28 cellular contexts compared by ENCODE assay signal in the genomic region with DNA sequence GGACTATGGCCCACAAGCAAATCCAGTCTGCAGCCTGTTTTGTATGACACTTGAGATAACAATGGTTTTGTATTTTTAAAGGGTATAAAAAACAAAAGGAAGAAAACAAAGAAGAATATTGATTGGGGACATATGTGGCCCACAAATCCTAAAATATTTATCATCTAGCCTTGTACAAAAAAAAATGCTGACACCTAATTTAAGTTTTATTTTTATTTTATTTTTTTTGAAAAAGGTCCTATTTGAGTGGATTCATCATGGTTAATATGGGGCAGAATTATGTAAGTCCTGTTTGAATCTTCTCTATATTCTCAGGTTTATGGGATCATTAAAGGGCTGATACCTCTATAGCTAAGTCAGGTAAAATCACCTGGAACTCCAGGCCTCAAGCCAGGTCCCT.
DNase-seq lines count a peak whose midpoint lies in the region; ATAC-seq, FAIRE-seq and TF ChIP-seq lines count a peak whose summit lies in the region.
"Had no signal": no experiment of that assay in that cellular context is flagged by ENCODE, and none has a peak within 500 bp of the region (broad histone marks: within the 10 kb centered on the region; RNA-seq: fewer than 3 reads in every experiment).

No MANE protein-coding gene starts in this region.

- H4K91ac ChIP-seq in IMR-90 (ENCODE audit: insufficient read depth, low read depth, low read length) (no peak overlapping the region), H1 (replicated peaks; ENCODE audit: insufficient read length, low read length) (peak overlapping the region; percentile 7)

- intact Hi-C loops in HepG2 (cut with micrococcal nuclease; ENCODE audit: unreplicated experiment): no loop called here
- intact Hi-C loops in right lobe of liver (cut with DNase I): no loop called here
- intact Hi-C loops in IMR-90 (cut with micrococcal nuclease): no loop called here

- no peak for DNase-seq in HepG2 (ENCODE audit: low spot score)
- DNase-seq in right lobe of liver: no peak
- DNase-seq in IMR-90: no peak
- DNase-seq in H1 (ENCODE audit: low read depth in 1 of 2, low spot score in 2 of 2): no peak
- no peak for DNase-seq in WTC11 (ENCODE audit: low spot score)
- DNase-seq in mucosa of gallbladder (ENCODE audit: low spot score): no peak
- DNase-seq: 8988T; ACHN; BE2C; C1 segment of cervical spinal cord; CD4-positive, alpha-beta memory T cell; CD4-positive, CD25-positive, alpha-beta regulatory T cell; CD8-positive, alpha-beta memory T cell; COR-L47; DMS 273 treated with DMSO at 0.1 percent for 48 hours; DMS153; DMS53; DMS79; DND-41; EL; GDM1 had no signal

- no peak for TF ChIP-seq RAD21 in HepG2 (CRISPR knock-in tag; IDR thresholded peaks at IDR 0.05)
- no peak for TF ChIP-seq RAD21 in IMR-90 (IDR thresholded peaks at IDR 0.05; ENCODE audit: low read length)
- TF ChIP-seq RAD21 in H1 (IDR thresholded peaks at IDR 0.05 in 1 of 2, conservative IDR thresholded peaks at IDR 0.05 in 1 of 2; ENCODE audit: low read depth in 2 of 2, low read length in 2 of 2): no peak

- H2BK120ac ChIP-seq in IMR-90 (ENCODE audit: low read depth, low read length): no peak overlapping the region
- H2BK120ac ChIP-seq in H1 (replicated peaks; ENCODE audit: low read depth, low read length): no peak overlapping the region

- FAIRE-seq in HepG2 (lab: Jason Lieb, UNC) (no peak), H1 (lab: Jason Lieb, UNC) (no peak)
- FAIRE-seq: A204.1, GM12878, GM12892, GM18507, GM19239 had no signal

- no peaks in the 10 kb centered on the region for H3K23me2 ChIP-seq in H1 (ENCODE audit: low read depth, low read length)

- H3K9me3 ChIP-seq in HepG2 (ENCODE audit: low read length) (no peaks in the 10 kb centered on the region), right lobe of liver (no peaks in the 10 kb centered on the region), IMR-90 (ENCODE audit: control insufficient read depth, insufficient read depth, low read length) (no peaks in the 10 kb centered on the region), H1 (ENCODE audit: insufficient read depth in 2 of 2, low read depth in 1 of 2, low read length in 1 of 2) (no peaks in the 10 kb centered on the region)
- H3K9me3 ChIP-seq: BE2C, BLaER1 had no signal

- H3K27me3 ChIP-seq in HepG2 (ENCODE audit: control insufficient read depth in 1 of 2, insufficient read depth in 2 of 2, low read length in 2 of 2) (no peaks in the 10 kb centered on the region), right lobe of liver (no peaks in the 10 kb centered on the region), IMR-90 (ENCODE audit: control insufficient read depth, insufficient read depth, low read length) (no peaks in the 10 kb centered on the region), H1 (replicated peaks in 1 of 4; ENCODE audit: control insufficient read depth in 3 of 4, extremely low read depth in 1 of 4, insufficient read depth in 3 of 4, low read length in 3 of 4) (no peaks in the 10 kb centered on the region)
- H3K27me3 ChIP-seq: BE2C, BLaER1 had no signal

- CTCF ChIA-PET in HepG2 (lab: Yijun Ruan, JAX; ENCODE audit: low intra/inter-chr PET ratio, low total read pairs) (no interaction called here), IMR-90 (lab: Yijun Ruan, JAX) (no interaction called here), H1 (lab: Charles Lee; ENCODE audit: partially characterized antibody) (no interaction called here), WTC11 (lab: Charles Lee) (no interaction called here)

- no peak for TF ChIP-seq POLR2A in HepG2 (IDR thresholded peaks at IDR 0.05; ENCODE audit: insufficient read depth in 1 of 2, low read depth in 2 of 2, low read length in 2 of 2)
- TF ChIP-seq POLR2A in right lobe of liver (IDR thresholded peaks at IDR 0.05): no peak
- TF ChIP-seq POLR2A in IMR-90 (IDR thresholded peaks at IDR 0.05; ENCODE audit: low read depth, low read length): no peak
- no peak for TF ChIP-seq POLR2A in H1 (IDR thresholded peaks at IDR 0.05; ENCODE audit: control extremely low read depth in 1 of 2, low read depth in 2 of 2, low read length in 2 of 2)

- no peaks in the 10 kb centered on the region for H3K79me2 ChIP-seq in HepG2 (ENCODE audit: insufficient read depth, low read length)
- no peaks in the 10 kb centered on the region for H3K79me2 ChIP-seq in H1 (ENCODE audit: control insufficient read depth in 1 of 2, insufficient read depth in 2 of 2, low read length in 2 of 2)

- H4K5ac ChIP-seq in IMR-90 (ENCODE audit: low read depth, low read length) (no peak overlapping the region), H1 (ENCODE audit: insufficient read length, low read depth, low read length) (no peak overlapping the region)

- H2BK5ac ChIP-seq in IMR-90 (ENCODE audit: low read depth, low read length, poor library complexity, severe bottlenecking) (no peak overlapping the region), H1 (ENCODE audit: low read depth, low read length) (no peak overlapping the region)

- no peak overlapping the region for H2AK9ac ChIP-seq in IMR-90 (replicated peaks; ENCODE audit: low read depth, low read length, poor library complexity)

- POLR2A ChIA-PET in HepG2 (lab: Yijun Ruan, JAX): no interaction called here
- POLR2A ChIA-PET in IMR-90 (lab: Charles Lee; ENCODE audit: unreplicated experiment): no interaction called here
- POLR2A ChIA-PET in H1 (lab: Charles Lee; ENCODE audit: partially characterized antibody): no interaction called here
- POLR2A ChIA-PET in WTC11 (lab: Charles Lee): no interaction called here

- H3K4me2 ChIP-seq in HepG2 (ENCODE audit: low read depth, low read length) (no peak overlapping the region), IMR-90 (ENCODE audit: low read depth, low read length) (no peak overlapping the region), H1 (ENCODE audit: insufficient read depth in 1 of 2, low read depth in 2 of 2, low read length in 2 of 2) (no peak overlapping the region)
- H3K4me2 ChIP-seq: BLaER1 had no signal

- BruUV-seq in HepG2 (replicated peaks; lab: Mats Ljungman, UMichigan) (no TSS peak), IMR-90 (replicated peaks; lab: Mats Ljungman, UMichigan) (no TSS peak)

- TF ChIP-seq EP300 in HepG2 (IDR thresholded peaks at IDR 0.05; ENCODE audit: low read depth in 2 of 2, low read length in 2 of 2): no peak
- TF ChIP-seq EP300 in HepG2 (CRISPR knock-in tag; IDR thresholded peaks at IDR 0.05; ENCODE audit: borderline replicate concordance): no peak
- TF ChIP-seq EP300 in H1 (IDR thresholded peaks at IDR 0.05; ENCODE audit: borderline replicate concordance in 1 of 2, low read depth in 2 of 2, low read length in 2 of 2): no peak

- H3K79me1 ChIP-seq in IMR-90 (ENCODE audit: low read depth in 1 of 2, low read length in 2 of 2): no peaks in the 10 kb centered on the region
- no peaks in the 10 kb centered on the region for H3K79me1 ChIP-seq in H1 (ENCODE audit: low read depth, low read length)

- no peak overlapping the region for H3K4ac ChIP-seq in IMR-90 (ENCODE audit: low read depth, low read length)
- no peak overlapping the region for H3K4ac ChIP-seq in H1 (replicated peaks; ENCODE audit: insufficient read length, low read depth, low read length)

- H3K14ac ChIP-seq in IMR-90 (replicated peaks; ENCODE audit: low read depth, low read length) (no peak overlapping the region), H1 (ENCODE audit: insufficient read length) (no peak overlapping the region)

- no peaks in the 10 kb centered on the region for H4K20me1 ChIP-seq in HepG2 (ENCODE audit: insufficient read depth, low read length)
- H4K20me1 ChIP-seq in IMR-90 (ENCODE audit: insufficient read depth, low read length): no peaks in the 10 kb centered on the region
- H4K20me1 ChIP-seq in H1 (replicated peaks in 1 of 2; ENCODE audit: control insufficient read depth in 1 of 2, insufficient read depth in 2 of 2, low read length in 2 of 2): no peaks in the 10 kb centered on the region
- H4K20me1 ChIP-seq: BLaER1 had no signal

- peaks cover 30% of the 10 kb centered on the region for H3K4me1 Mint-ChIP-seq in WTC11
- H3K4me1 Mint-ChIP-seq: CD14-positive monocyte; CD4-positive, alpha-beta memory T cell; CD4-positive, CD25-positive, alpha-beta regulatory T cell; CD8-positive, alpha-beta memory T cell had no signal

- H3K27ac ChIP-seq in HepG2 (ENCODE audit: extremely low read length, insufficient read depth, low read length) (no peak overlapping the region), right lobe of liver (no peak overlapping the region), IMR-90 (ENCODE audit: insufficient read depth, low read length) (no peak overlapping the region), H1 (ENCODE audit: low read depth, low read length) (no peak overlapping the region)
- H3K27ac ChIP-seq: BLaER1 had no signal

- H3K4me1 ChIP-seq in HepG2 (ENCODE audit: insufficient read depth, low read length) (no peaks in the 10 kb centered on the region), right lobe of liver (no peaks in the 10 kb centered on the region), IMR-90 (ENCODE audit: control insufficient read depth, insufficient read depth, low read length) (no peaks in the 10 kb centered on the region), H1 (replicated peaks in 1 of 4; ENCODE audit: control insufficient read depth in 3 of 4, insufficient read depth in 4 of 4, low read length in 3 of 4) (no peaks in the 10 kb centered on the region; a peak in 2 of 7 replicates)
- H3K4me1 ChIP-seq: BE2C, BLaER1 had no signal

- no peak overlapping the region for H2AK5ac ChIP-seq in IMR-90 (ENCODE audit: low read depth, low read length)
- no peak overlapping the region for H2AK5ac ChIP-seq in H1 (ENCODE audit: low read depth, low read length)

- H3K27ac Mint-ChIP-seq in WTC11: no peak overlapping the region
- H3K27ac Mint-ChIP-seq: CD14-positive monocyte; CD4-positive, alpha-beta memory T cell; CD4-positive, CD25-positive, alpha-beta regulatory T cell; CD8-positive, alpha-beta memory T cell had no signal

- TF ChIP-seq CTCF in HepG2 (CRISPR knock-in tag; IDR thresholded peaks at IDR 0.05): no peak
- TF ChIP-seq CTCF in right lobe of liver (IDR thresholded peaks at IDR 0.05): no peak
- TF ChIP-seq CTCF in IMR-90 (conservative IDR thresholded peaks at IDR 0.05; ENCODE audit: low read depth, low read length): no peak
- no peak for TF ChIP-seq CTCF in H1 (IDR thresholded peaks at IDR 0.05; ENCODE audit: control extremely low read depth in 1 of 3, insufficient read depth in 1 of 3, low read depth in 1 of 3, low read length in 3 of 3)
- no peak for TF ChIP-seq CTCF in WTC11 (IDR thresholded peaks at IDR 0.05)

- H3K18ac ChIP-seq in IMR-90 (ENCODE audit: low read depth, low read length): no peak overlapping the region
- no peak overlapping the region for H3K18ac ChIP-seq in H1 (ENCODE audit: extremely low read depth, low read length)

- peaks cover 14% of the 10 kb centered on the region for H3K9me3 Mint-ChIP-seq in WTC11

- H2BK15ac ChIP-seq in IMR-90 (ENCODE audit: low read depth, low read length) (no peak overlapping the region), H1 (ENCODE audit: low read length) (no peak overlapping the region)

- no peaks in the 10 kb centered on the region for H3K9me1 ChIP-seq in IMR-90 (ENCODE audit: insufficient read depth, low read length)

- peaks cover 13% of the 10 kb centered on the region for H3K36me3 Mint-ChIP-seq in WTC11
- H3K36me3 Mint-ChIP-seq: CD14-positive monocyte; CD4-positive, alpha-beta memory T cell; CD4-positive, CD25-positive, alpha-beta regulatory T cell; CD8-positive, alpha-beta memory T cell had no signal

- H3K4me3 ChIP-seq in HepG2 (replicated peaks in 1 of 3; ENCODE audit: insufficient read depth in 1 of 3, low read depth in 2 of 3, low read length in 3 of 3) (no peak overlapping the region), right lobe of liver (no peak overlapping the region), IMR-90 (ENCODE audit: insufficient read depth, low read depth, low read length) (no peak overlapping the region), H1 (ENCODE audit: extremely low read depth in 1 of 4, insufficient read depth in 2 of 4, low read depth in 3 of 4, low read length in 4 of 4) (no peak overlapping the region)
- H3K4me3 ChIP-seq: BLaER1, GM12878 had no signal

- dilution Hi-C loops in IMR-90 (cut with HindIII; ENCODE audit: low sequenced_read_pairs, unreplicated experiment): no loop called here

- in situ Hi-C loops in HepG2 (cut with HindIII; ENCODE audit: extremely low pct_ligation_motif_present, low pct_unique_long_range_greater_than_20kb) (no loop called here), IMR-90 (cut with MboI; ENCODE audit: low sequenced_read_pairs) (no loop called here)

- no peaks in the 10 kb centered on the region; the same call in 1 of the 2 replicates for H3K27me3 Mint-ChIP-seq in WTC11 (ENCODE audit: low read depth)
- H3K27me3 Mint-ChIP-seq: CD4-positive, alpha-beta memory T cell; CD4-positive, CD25-positive, alpha-beta regulatory T cell had no signal

- ATAC-seq in HepG2 (no peak), right lobe of liver (no peak), IMR-90 (ENCODE audit: low read depth) (no peak), WTC11 (no peak)
- ATAC-seq: GM12878 had no signal

- no peak overlapping the region for H2AFZ ChIP-seq in HepG2 (ENCODE audit: low read length)
- H2AFZ ChIP-seq in IMR-90 (replicated peaks; ENCODE audit: low read length, poor library complexity): no peak overlapping the region
- no peak overlapping the region for H2AFZ ChIP-seq in H1 (ENCODE audit: low read length)

- H3K36me3 ChIP-seq in HepG2 (replicated peaks in 1 of 2; ENCODE audit: control insufficient read depth in 1 of 2, insufficient read depth in 2 of 2, low read length in 2 of 2): no peaks in the 10 kb centered on the region
- H3K36me3 ChIP-seq in right lobe of liver: no peaks in the 10 kb centered on the region
- no peaks in the 10 kb centered on the region for H3K36me3 ChIP-seq in IMR-90 (ENCODE audit: control insufficient read depth, insufficient read depth, low read length)
- H3K36me3 ChIP-seq in H1 (ENCODE audit: control insufficient read depth in 2 of 4, insufficient read depth in 4 of 4, low read length in 3 of 4): no peaks in the 10 kb centered on the region; a peak in 1 of 8 replicates
- H3K36me3 ChIP-seq: BE2C, BLaER1 had no signal

- no peak overlapping the region for H3K23ac ChIP-seq in IMR-90 (ENCODE audit: low read depth, low read length)
- no peak overlapping the region for H3K23ac ChIP-seq in H1 (ENCODE audit: insufficient read length)

- no peak overlapping the region for H2BK12ac ChIP-seq in H1 (ENCODE audit: low read depth, low read length)

- no peak overlapping the region for H3K4me3 Mint-ChIP-seq in WTC11
- H3K4me3 Mint-ChIP-seq: CD14-positive monocyte; CD4-positive, alpha-beta memory T cell; CD8-positive, alpha-beta memory T cell had no signal

- H3K56ac ChIP-seq in IMR-90 (ENCODE audit: extremely low read depth, insufficient read depth, low read length) (no peak overlapping the region), H1 (replicated peaks; ENCODE audit: insufficient read length, low read depth, low read length) (no peak overlapping the region)

- H4K8ac ChIP-seq in IMR-90 (ENCODE audit: low read depth in 2 of 2, low read length in 2 of 2) (no peak overlapping the region), H1 (ENCODE audit: extremely low read depth, insufficient read depth, low read length) (no peak overlapping the region)

- H3K9ac ChIP-seq in HepG2 (ENCODE audit: insufficient read depth, low read depth, low read length) (no peak overlapping the region), IMR-90 (ENCODE audit: low read depth, low read length) (no peak overlapping the region), H1 (replicated peaks in 1 of 4; ENCODE audit: extremely low read depth in 1 of 4, low read depth in 3 of 4, low read length in 3 of 4) (no peak overlapping the region)
- H3K9ac ChIP-seq: BLaER1 had no signal

- H2BK20ac ChIP-seq in IMR-90 (ENCODE audit: low read depth, low read length) (no peak overlapping the region), H1 (ENCODE audit: low read length) (no peak overlapping the region; the same call in 1 of the 2 replicates)
